17 cellular contexts compared by ENCODE assay signal in the genomic region with DNA sequence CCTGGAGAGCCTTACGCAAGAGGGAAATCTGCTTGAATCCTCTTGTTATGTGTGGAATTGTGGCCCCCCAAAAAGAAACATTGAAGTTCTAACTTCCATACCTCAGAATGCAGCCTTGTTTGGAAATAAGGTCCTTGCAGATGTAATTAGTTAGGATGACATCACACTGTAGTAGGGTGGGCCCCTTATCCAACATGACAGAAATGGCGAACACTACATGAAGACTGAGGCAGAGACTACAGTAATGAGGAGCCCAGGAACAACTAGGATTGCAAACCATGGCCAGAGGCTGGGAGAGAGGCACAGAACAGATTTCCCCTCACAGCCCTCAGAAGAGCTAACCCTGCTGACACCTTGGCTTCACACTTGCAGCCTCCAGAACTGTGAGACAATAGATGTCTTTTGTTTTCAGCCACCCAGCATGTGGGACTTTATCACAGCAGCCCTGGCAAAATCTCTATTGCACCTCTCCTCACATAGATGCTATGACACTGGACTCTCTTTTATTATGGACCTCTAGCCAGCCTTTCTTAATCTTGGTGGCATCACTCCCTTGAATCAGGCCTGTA. TPM values are rescaled to one million over a fixed set of nuclear protein-coding genes. Genes with fewer than 3 reads are reported as not detected.
DNase-seq lines count a peak whose midpoint lies in the region; ATAC-seq and TF ChIP-seq lines count a peak whose summit lies in the region.
"Had no signal": no experiment of that assay in that cellular context is flagged by ENCODE, and none has a peak within 500 bp of the region (broad histone marks: within the 10 kb centered on the region; RNA-seq: fewer than 3 reads in every experiment).

No MANE protein-coding gene starts in this region.

- H3K36me3 ChIP-seq in ovary = no peaks in the 10 kb centered on the region

- H3K27me3 Mint-ChIP-seq in activated naive CD4-positive, alpha-beta T cell treated with anti-CD3 and anti-CD28 coated beads, Interleukin-2, amount 50 U/mL, for 24 hours = no peaks in the 10 kb centered on the region
- no peaks in the 10 kb centered on the region for H3K27me3 Mint-ChIP-seq in activated B cell treated with CpG ODN at 0.5 μM for 24 hours

- TF ChIP-seq POLR2A in lower leg skin (IDR thresholded peaks at IDR 0.05) (no peak), ovary (IDR thresholded peaks at IDR 0.05) (no peak)

- CTCF ChIA-PET in activated B cell treated with CpG ODN at 0.5 μM for 24 hours (lab: Charles Lee) = interaction anchor here (1.0 kb wide), 1 partner anchor 32 kb away, joined by 3 read pairs; no protein-coding TSS in a partner anchor

- H3K4me3 ChIP-seq in fibroblast of pulmonary artery (replicated peaks; ENCODE audit: low read depth, low read length) (no peak overlapping the region), lower leg skin (ENCODE audit: low read depth, poor library complexity, severe bottlenecking) (no peak overlapping the region), ovary (no peak overlapping the region)
- H3K4me3 ChIP-seq: body of pancreas had no signal

- TF ChIP-seq EP300 in ovary (IDR thresholded peaks at IDR 0.05) = no peak

- peaks cover 25% of the 10 kb centered on the region for H3K36me3 Mint-ChIP-seq in activated naive CD4-positive, alpha-beta T cell treated with anti-CD3 and anti-CD28 coated beads, Interleukin-2, amount 50 U/mL, for 24 hours
- H3K36me3 Mint-ChIP-seq in activated B cell treated with CpG ODN at 0.5 μM for 24 hours (ENCODE audit: low read depth) = peaks cover 12% of the 10 kb centered on the region

- H3K4me3 Mint-ChIP-seq in activated naive CD4-positive, alpha-beta T cell treated with anti-CD3 and anti-CD28 coated beads, Interleukin-2, amount 50 U/mL, for 24 hours = peak overlapping the region; percentile 53
- no peak overlapping the region for H3K4me3 Mint-ChIP-seq in activated B cell treated with CpG ODN at 0.5 μM for 24 hours

- peaks cover 91% of the 10 kb centered on the region for H3K4me1 Mint-ChIP-seq in activated naive CD4-positive, alpha-beta T cell treated with anti-CD3 and anti-CD28 coated beads, Interleukin-2, amount 50 U/mL, for 24 hours
- peaks cover 57% of the 10 kb centered on the region for H3K4me1 Mint-ChIP-seq in activated B cell treated with CpG ODN at 0.5 μM for 24 hours

- POLR2A ChIA-PET in activated B cell treated with CpG ODN at 0.5 μM for 24 hours (lab: Charles Lee) = interaction anchor here (1.6 to 2.8 kb wide), 2 partner anchors 11 to 32 kb away, joined by 4 to 14 read pairs; no protein-coding TSS in a partner anchor

- H3K27me3 ChIP-seq in ovary = no peaks in the 10 kb centered on the region
- H3K27me3 ChIP-seq: body of pancreas had no signal

- H3K27ac ChIP-seq in ovary = no peak overlapping the region
- H3K27ac ChIP-seq: body of pancreas had no signal

- no peaks in the 10 kb centered on the region for H3K9me3 ChIP-seq in ovary
- H3K9me3 ChIP-seq: body of pancreas had no signal

- intact Hi-C loops in activated B cell treated with CpG ODN at 0.5 μM for 24 hours (cut with micrococcal nuclease) (loop anchor here (10.0 kb wide), 1 partner anchor 930 kb away; a partner anchor contains a TSS), lower leg skin (cut with DNase I; ENCODE audit: low total_unique reads) (no loop called here), ovary (cut with DNase I) (no loop called here)

- 91 to 96% methylated on average over 2 of the region's 2 CpGs for WGBS in lower leg skin, 2 donors
- WGBS in ovary, 3 donors = 91 to 100% (median 99%) methylated on average over 2 of the region's 2 CpGs

- TF ChIP-seq CTCF in activated B cell treated with CpG ODN at 0.5 μM for 24 hours (IDR thresholded peaks at IDR 0.05) (no peak), fibroblast of pulmonary artery (IDR thresholded peaks at IDR 0.05; ENCODE audit: low read length, missing control alignments) (no peak), lower leg skin (IDR thresholded peaks at IDR 0.05) (no peak), ovary (IDR thresholded peaks at IDR 0.05) (no peak)

- no peaks in the 10 kb centered on the region for H3K4me1 ChIP-seq in ovary (ENCODE audit: insufficient read depth)
- H3K4me1 ChIP-seq: body of pancreas had no signal

- no peak for DNase-seq in activated naive CD4-positive, alpha-beta T cell (lab: John Stamatoyannopoulos, UW)
- DNase-seq in activated B cell treated with CpG ODN at 0.5 μM for 24 hours = no peak
- DNase-seq in fibroblast of pulmonary artery (ENCODE audit: low read depth) = peak; percentile 20
- no peak for DNase-seq in stimulated activated CD8-positive, alpha-beta memory T cell treated with anti-CD3 and anti-CD28 coated beads, Interleukin-4, amount 100 ng/mL, for 48 hours
- no peak for DNase-seq in lower leg skin (ENCODE audit: low spot score in 2 of 2)
- DNase-seq in islet precursor cell = no peak
- DNase-seq in ovary = no peak
- DNase-seq: activated T-cell treated with anti-CD3 and anti-CD28 coated beads, Interleukin-2, amount 50 U/mL, for 1 hour; body of pancreas; dermis blood vessel endothelial cell; DMS 273 treated with DMSO at 0.1 percent for 48 hours; kidney glomerular epithelial cell; NCI-H1092; NCI-H774; small intestine; stimulated activated naive CD4-positive, alpha-beta T cell had no signal

- H3K27ac Mint-ChIP-seq in activated naive CD4-positive, alpha-beta T cell treated with anti-CD3 and anti-CD28 coated beads, Interleukin-2, amount 50 U/mL, for 24 hours = peak overlapping the region; percentile 96
- peak overlapping the region; percentile 98 for H3K27ac Mint-ChIP-seq in activated B cell treated with CpG ODN at 0.5 μM for 24 hours

- H3K9me3 Mint-ChIP-seq in activated naive CD4-positive, alpha-beta T cell treated with anti-CD3 and anti-CD28 coated beads, Interleukin-2, amount 50 U/mL, for 24 hours = peaks cover 6% of the 10 kb centered on the region
- H3K9me3 Mint-ChIP-seq in activated B cell treated with CpG ODN at 0.5 μM for 24 hours = no peaks in the 10 kb centered on the region

- ATAC-seq in activated B cell treated with CpG ODN at 0.5 μM for 24 hours (ENCODE audit: low read depth) = no peak
- ATAC-seq: body of pancreas had no signal

RNA-seq across cellular contexts. Expression of a gene that starts 29.8 kb away (rescaled TPM):
- total RNA-seq in activated B cell treated with CpG ODN at 0.5 μM for 24 hours (22.2 and 25.4 TPM in 2 replicates), lower leg skin (10 to 100 TPM; 17.2 to 49.4 (median 21.6) TPM), ovary (10 to 100 TPM; 21.1 to 58.9 (median 32.9) TPM)
- polyA plus RNA-seq in ovary = 10 to 100 TPM in 1 of 2 donors, 1 to 10 TPM in 1; 8.4 to 16.9 TPM
